18 cellular contexts compared by ENCODE assay signal in the genomic region with DNA sequence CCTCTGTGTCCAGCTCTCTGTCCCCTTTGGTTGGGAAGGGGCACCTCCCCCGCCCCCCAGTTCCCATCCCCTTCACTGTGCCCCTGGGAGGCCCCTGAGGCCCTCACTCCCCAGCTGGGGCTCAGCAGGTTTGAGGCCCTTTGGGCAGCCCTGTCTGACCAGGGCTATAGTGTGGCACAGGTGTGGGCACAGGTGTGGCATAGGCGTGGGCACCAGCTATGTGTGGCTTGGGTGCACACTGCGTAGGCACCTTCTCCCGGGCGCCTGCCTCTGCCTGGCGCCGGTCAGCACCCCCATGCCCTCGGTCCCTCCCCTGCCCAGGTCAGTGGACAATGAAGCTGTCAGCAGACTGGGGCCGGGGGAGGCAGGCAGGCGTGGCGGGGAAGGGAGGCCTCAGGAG. TPM values are rescaled to one million over a fixed set of nuclear protein-coding genes. Genes with fewer than 3 reads are reported as not detected.
DNase-seq lines count a peak whose midpoint lies in the region; ATAC-seq and TF ChIP-seq lines count a peak whose summit lies in the region.
"Had no signal": no experiment of that assay in that cellular context is flagged by ENCODE, and none has a peak within 500 bp of the region (broad histone marks: within the 10 kb centered on the region; RNA-seq: fewer than 3 reads in every experiment).

No MANE protein-coding gene starts in this region.

- WGBS in urinary bladder: 89% methylated on average over 11 of the region's 11 CpGs

- H3K4me1 ChIP-seq in mucosa of descending colon (ENCODE audit: low read depth) (peaks cover 2% of the 10 kb centered on the region), urinary bladder (ENCODE audit: insufficient read depth) (no peaks in the 10 kb centered on the region)
- H3K4me1 ChIP-seq: A549, HAP-1 had no signal

- no peak for DNase-seq in left ventricle myocardium superior
- no peak for DNase-seq in cardiac septum (ENCODE audit: low spot score)
- DNase-seq in mucosa of descending colon: no peak
- no peak for DNase-seq in islet precursor cell
- DNase-seq in NCI-H82 treated with DMSO at 0.1 percent for 48 hours (lab: John Stamatoyannopoulos, UW; ENCODE audit: unreplicated experiment): no peak
- no peak for DNase-seq in H4 (ENCODE audit: low spot score)
- DNase-seq: Calu3; CD8-positive, alpha-beta T cell; NCI-H1105; NCI-H2081; NCI-H446 treated with DMSO at 0.1 percent for 48 hours; NCI-H69 had no signal

- no peaks in the 10 kb centered on the region for H3K36me3 ChIP-seq in mucosa of descending colon (ENCODE audit: low read depth)
- no peaks in the 10 kb centered on the region for H3K36me3 ChIP-seq in urinary bladder (ENCODE audit: insufficient read depth)
- H3K36me3 ChIP-seq: HAP-1 had no signal

- peak; percentile 6 for ATAC-seq in left ventricle myocardium superior
- ATAC-seq in mucosa of descending colon: peak; percentile 50
- ATAC-seq: CD8-positive, alpha-beta T cell; GM12878; Panc1 had no signal

- no peak overlapping the region for H3K4me3 ChIP-seq in mucosa of descending colon
- H3K4me3 ChIP-seq in urinary bladder (ENCODE audit: low read depth, low read length): no peak overlapping the region
- H3K4me3 ChIP-seq: A549, GM12878, HAP-1 had no signal

- H3K27ac ChIP-seq in cingulate gyrus (ENCODE audit: low read depth, low read length) (peak overlapping the region; percentile 72), urinary bladder (ENCODE audit: low read depth) (peak overlapping the region; percentile 60)
- H3K27ac ChIP-seq: A549 had no signal

- intact Hi-C loops in left ventricle myocardium superior (cut with micrococcal nuclease): no loop called here
- intact Hi-C loops in cardiac septum (cut with DNase I): no loop called here
- intact Hi-C loops in mucosa of descending colon (cut with DNase I, micrococcal nuclease): no loop called here

- no peak for TF ChIP-seq CTCF in mucosa of descending colon (IDR thresholded peaks at IDR 0.05)

- no peaks in the 10 kb centered on the region for H3K9me3 ChIP-seq in mucosa of descending colon
- H3K9me3 ChIP-seq: A549, HAP-1 had no signal

RNA-seq across cellular contexts. Expression of gene FGFR3, which starts 7.5 kb away (rescaled TPM):
- total RNA-seq in left ventricle myocardium superior: 1.7 TPM
- total RNA-seq in cardiac septum: 4.7 TPM
- total RNA-seq in mucosa of descending colon: 10 to 100 TPM; 25.5 to 79.1 (median 31.2) TPM
- total RNA-seq in urinary bladder: 26.5 TPM
- 12.3 TPM for polyA plus RNA-seq in urinary bladder
- 1.7 and 2.1 TPM in 2 replicates for total RNA-seq in H4 (2014; rRNA removed; shearing (Covaris generic))
- total RNA-seq: CD8-positive, alpha-beta T cell had no signal
